Comparison of ENCODE assay signal across 10 cellular contexts in genomic region chr9:128162215-128163026, GRCh38. TPM values are rescaled to one million over a fixed set of nuclear protein-coding genes. Genes with fewer than 3 reads are reported as not detected.
DNase-seq lines count a peak whose midpoint lies in the region; ATAC-seq and TF ChIP-seq lines count a peak whose summit lies in the region.
"Had no signal": no experiment of that assay in that cellular context is flagged by ENCODE, and none has a peak within 500 bp of the region (broad histone marks: within the 10 kb centered on the region; RNA-seq: fewer than 3 reads in every experiment).

No MANE protein-coding gene starts in this region.

- no peak overlapping the region for H4K5ac ChIP-seq in H9 (ENCODE audit: insufficient read length, low read depth, low read length)

- peak overlapping the region in 2 of 3 donors; percentile 82 to 89 for H3K27ac Mint-ChIP-seq in CD4-positive, CD25-positive, alpha-beta regulatory T cell
- H3K27ac Mint-ChIP-seq in chondrocyte (ENCODE audit: unreplicated experiment) (peak overlapping the region; percentile 72), nephron (no peak overlapping the region), H9 (peak overlapping the region in 1 of 3 experiments; percentile 76; a peak in 2 of 7 replicates)

- H3K27me3 ChIP-seq in CD4-positive, CD25-positive, alpha-beta regulatory T cell (ENCODE audit: control insufficient read depth, insufficient read depth, low read length) = no peaks in the 10 kb centered on the region
- H3K27me3 ChIP-seq in H9 (ENCODE audit: insufficient read depth, low read length) = no peaks in the 10 kb centered on the region

- no peak overlapping the region for H2BK20ac ChIP-seq in H9 (ENCODE audit: low read depth, low read length, poor library complexity, severe bottlenecking)

- H2BK120ac ChIP-seq in H9 (ENCODE audit: low read depth, low read length, poor library complexity, severe bottlenecking) = no peak overlapping the region

- H3K4me1 ChIP-seq in CD4-positive, CD25-positive, alpha-beta regulatory T cell (ENCODE audit: control insufficient read depth, insufficient read depth, low read length, poor library complexity, severe bottlenecking) = peaks cover 19% of the 10 kb centered on the region
- no peaks in the 10 kb centered on the region; the same call in 1 of the 2 replicates for H3K4me1 ChIP-seq in H9 (ENCODE audit: insufficient read depth, low read length)

- H3T11ph ChIP-seq in H9 (ENCODE audit: low read length) = no peak overlapping the region

- H3K18ac ChIP-seq in H9 (ENCODE audit: insufficient read length, low read depth, low read length) = no peak overlapping the region

- peaks cover 4 to 27% (median 16%) of the 10 kb centered on the region in 4 donors for H3K4me1 Mint-ChIP-seq in CD4-positive, CD25-positive, alpha-beta regulatory T cell
- H3K4me1 Mint-ChIP-seq in chondrocyte (ENCODE audit: low read depth) (peaks cover 19% of the 10 kb centered on the region), nephron (peaks cover 4% of the 10 kb centered on the region), H9 (peaks cover 6 to 8% of the 10 kb centered on the region in 2 experiments)

- H3K9ac ChIP-seq in H9 (ENCODE audit: extremely low read depth, insufficient read length, low read length) = no peak overlapping the region

- H3K4me3 Mint-ChIP-seq in CD4-positive, CD25-positive, alpha-beta regulatory T cell = peak overlapping the region; percentile 58 to 89 (median 82)
- H3K4me3 Mint-ChIP-seq in chondrocyte (ENCODE audit: unreplicated experiment) = no peak overlapping the region
- peak overlapping the region; percentile 64 to 87 (median 84) for H3K4me3 Mint-ChIP-seq in nephron
- no peak overlapping the region for H3K4me3 Mint-ChIP-seq in H9

- no peaks in the 10 kb centered on the region for H3K9me3 ChIP-seq in CD4-positive, CD25-positive, alpha-beta regulatory T cell (ENCODE audit: control insufficient read depth in 2 of 2, low read length in 2 of 2)
- no peaks in the 10 kb centered on the region for H3K9me3 ChIP-seq in H9 (ENCODE audit: control insufficient read depth, low read depth, low read length)

- H3K27me3 Mint-ChIP-seq in CD4-positive, CD25-positive, alpha-beta regulatory T cell = no peaks in the 10 kb centered on the region
- no peaks in the 10 kb centered on the region for H3K27me3 Mint-ChIP-seq in chondrocyte (ENCODE audit: low read depth)
- no peaks in the 10 kb centered on the region for H3K27me3 Mint-ChIP-seq in nephron (ENCODE audit: low read depth)
- H3K27me3 Mint-ChIP-seq in H9 (ENCODE audit: low read depth) = no peaks in the 10 kb centered on the region

- no peak for ATAC-seq in CD4-positive, CD25-positive, alpha-beta regulatory T cell (ENCODE audit: low read depth in 2 of 2)

- H2BK5ac ChIP-seq in H9 (ENCODE audit: insufficient read length, low read length) = no peak overlapping the region

- H4K20me1 ChIP-seq in H9 (ENCODE audit: control insufficient read depth, insufficient read depth, insufficient read length) = no peaks in the 10 kb centered on the region

- H3K79me1 ChIP-seq in H9 (ENCODE audit: insufficient read depth, low read depth, low read length, poor library complexity, severe bottlenecking) = no peaks in the 10 kb centered on the region

- WGBS in H9 (ENCODE audit: extremely low coverage, insufficient read length, low lambda C conversion rate) = no CpG with 5 or more reads among the region's 10 CpGs

- H3K4me3 ChIP-seq in CD4-positive, CD25-positive, alpha-beta regulatory T cell (ENCODE audit: low read depth, low read length) = no peak overlapping the region

- TF ChIP-seq CTCF in chondrocyte (IDR thresholded peaks at IDR 0.05) = no peak
- no peak for TF ChIP-seq CTCF in nephron (IDR thresholded peaks at IDR 0.05; ENCODE audit: unreplicated experiment in 3 of 3)
- no peak for TF ChIP-seq CTCF in H9 (conservative IDR thresholded peaks at IDR 0.05)

- H3K79me2 ChIP-seq in H9 (ENCODE audit: insufficient read depth, low read length) = no peaks in the 10 kb centered on the region

- no peak overlapping the region for H2BK15ac ChIP-seq in H9 (ENCODE audit: low read depth, low read length)

- H2AK5ac ChIP-seq in H9 (ENCODE audit: insufficient read length, low read length) = no peak overlapping the region

- H3K23ac ChIP-seq in H9 (ENCODE audit: insufficient read length, low read depth, low read length) = no peak overlapping the region

- no peak for DNase-seq in CD4-positive, CD25-positive, alpha-beta regulatory T cell
- DNase-seq in LHCN-M2 (ENCODE audit: low read depth) (peak; percentile 85), chondrocyte (ENCODE audit: low spot score) (no peak), NK-92 (lab: John Stamatoyannopoulos, UW; ENCODE audit: unreplicated experiment) (no peak), NCI-H1436 (lab: John Stamatoyannopoulos, UW) (no peak), H9 (no peak)
- no peak for DNase-seq in stimulated activated naive CD4-positive, alpha-beta T cell (lab: John Stamatoyannopoulos, UW)
- DNase-seq: GF-D8, NCI-H82 had no signal

- no peak overlapping the region for H4K91ac ChIP-seq in H9 (ENCODE audit: insufficient read length, low read depth, low read length)

- no peak overlapping the region for H2BK12ac ChIP-seq in H9 (ENCODE audit: insufficient read length, low read depth, low read length)

- no peak overlapping the region for H2AFZ ChIP-seq in H9 (ENCODE audit: low read length)

- H3K36me3 ChIP-seq in CD4-positive, CD25-positive, alpha-beta regulatory T cell (ENCODE audit: control insufficient read depth, insufficient read depth, low read length) = peaks cover 22% of the 10 kb centered on the region

- peaks cover 18% of the 10 kb centered on the region for H3K36me3 Mint-ChIP-seq in CD4-positive, CD25-positive, alpha-beta regulatory T cell
- H3K36me3 Mint-ChIP-seq in chondrocyte (ENCODE audit: low read depth) = peaks cover 18% of the 10 kb centered on the region
- peaks cover 32% of the 10 kb centered on the region for H3K36me3 Mint-ChIP-seq in nephron (ENCODE audit: low read depth)
- peaks cover 12 to 48% (median 28%) of the 10 kb centered on the region in 3 experiments for H3K36me3 Mint-ChIP-seq in H9 (ENCODE audit: insufficient read depth in 1 of 3, low read depth in 3 of 3)

- H4K8ac ChIP-seq in H9 (replicated peaks; ENCODE audit: insufficient read length, low read depth, low read length) = no peak overlapping the region

- H3K23me2 ChIP-seq in H9 (ENCODE audit: insufficient read length, low read depth, low read length, poor library complexity, severe bottlenecking) = peaks cover 7% of the 10 kb centered on the region

- no peak overlapping the region for H3K27ac ChIP-seq in CD4-positive, CD25-positive, alpha-beta regulatory T cell (ENCODE audit: insufficient read depth, low read length, poor library complexity, severe bottlenecking)
- no peak overlapping the region for H3K27ac ChIP-seq in H9 (ENCODE audit: insufficient read length, low read depth, low read length)

- H3K4ac ChIP-seq in H9 (ENCODE audit: low read depth, low read length) = no peak overlapping the region

- no peak overlapping the region for H3K14ac ChIP-seq in H9 (ENCODE audit: insufficient read depth, low read length)

- no peak overlapping the region for H3K4me2 ChIP-seq in H9 (ENCODE audit: insufficient read depth, insufficient read length, low read length)

- H3K9me3 Mint-ChIP-seq in CD4-positive, CD25-positive, alpha-beta regulatory T cell = peaks cover 0 to 3% (median 0%) of the 10 kb centered on the region in 7 donors
- H3K9me3 Mint-ChIP-seq in chondrocyte (ENCODE audit: low read depth) (no peaks in the 10 kb centered on the region), nephron (no peaks in the 10 kb centered on the region), H9 (no peaks in the 10 kb centered on the region)

- no peak overlapping the region for H3K56ac ChIP-seq in H9 (ENCODE audit: insufficient read length, low read depth, low read length)

RNA-seq across cellular contexts. Expression of gene BBLN, which starts 2.4 kb away (rescaled TPM):
- total RNA-seq in CD4-positive, CD25-positive, alpha-beta regulatory T cell = 70.9 TPM
- 100 to 1,000 TPM; 111 to 176 (median 128) TPM for polyA plus RNA-seq in CD4-positive, CD25-positive, alpha-beta regulatory T cell
- 180 and 197 TPM in 2 replicates for total RNA-seq in LHCN-M2 (2014; rRNA removed)
- 81.1 TPM for polyA plus RNA-seq in LHCN-M2 (2012)
- total RNA-seq in chondrocyte = 78.8 to 85.3 TPM (median 80.2 TPM) in 3 replicates
- total RNA-seq in H9 (2021) = 72.5 and 74.9 TPM in 2 replicates

RNA-seq across cellular contexts. Expression of gene LCN2, which starts 13.2 kb away (rescaled TPM):
- 0.94 TPM for total RNA-seq in CD4-positive, CD25-positive, alpha-beta regulatory T cell
- not detected for polyA plus RNA-seq in CD4-positive, CD25-positive, alpha-beta regulatory T cell
- total RNA-seq in LHCN-M2 (2014; rRNA removed) (not detected in 2 replicates), chondrocyte (not detected in 3 replicates), H9 (2021) (not detected in 2 replicates)
- polyA plus RNA-seq in LHCN-M2 (2012) = 0.32 TPM

RNA-seq across cellular contexts. Expression of gene CIZ1, which starts 29.0 kb away (rescaled TPM):
- 128 TPM for total RNA-seq in CD4-positive, CD25-positive, alpha-beta regulatory T cell
- polyA plus RNA-seq in CD4-positive, CD25-positive, alpha-beta regulatory T cell = 1 to 10 TPM; 7.2 to 9.3 (median 8.0) TPM
- total RNA-seq in LHCN-M2 (2014; rRNA removed) = 43.8 and 57.0 TPM in 2 replicates
- 111 TPM for polyA plus RNA-seq in LHCN-M2 (2012)
- total RNA-seq in chondrocyte = 130 to 147 TPM (median 140 TPM) in 3 replicates
- 101 and 104 TPM in 2 replicates for total RNA-seq in H9 (2021)

RNA-seq across cellular contexts. Expression of gene PTGES2, which starts 34.9 kb away (rescaled TPM):
- 48.6 TPM for total RNA-seq in CD4-positive, CD25-positive, alpha-beta regulatory T cell
- 10 to 100 TPM; 33.8 to 39.1 (median 37.6) TPM for polyA plus RNA-seq in CD4-positive, CD25-positive, alpha-beta regulatory T cell
- total RNA-seq in LHCN-M2 (2014; rRNA removed) (60.7 and 62.8 TPM in 2 replicates), chondrocyte (43.5 to 53.6 TPM (median 49.3 TPM) in 3 replicates), H9 (2021) (60.4 and 63.9 TPM in 2 replicates)
- 63.4 TPM for polyA plus RNA-seq in LHCN-M2 (2012)

RNA-seq across cellular contexts. Expression of gene DNM1, which starts 40.8 kb away (rescaled TPM):
- total RNA-seq in CD4-positive, CD25-positive, alpha-beta regulatory T cell = 1.5 TPM
- not detected for polyA plus RNA-seq in CD4-positive, CD25-positive, alpha-beta regulatory T cell
- total RNA-seq in LHCN-M2 (2014; rRNA removed) (0.17 TPM in 1 of 2 replicates, not detected in the other), chondrocyte (87.0 to 127 TPM (median 91.9 TPM) in 3 replicates), H9 (2021) (54.3 and 58.0 TPM in 2 replicates)
- polyA plus RNA-seq in LHCN-M2 (2012) = 0.26 TPM

Comparison
In these comparisons a context has a peak if more than half of its experiments do, and no peak if none do; other contexts are left out.
1. H3K27ac Mint-ChIP-seq: peak in CD4-positive, CD25-positive, alpha-beta regulatory T cell (2 of 3) and chondrocyte (single experiment); none in nephron (0 of 3).
2. H3K4me3 Mint-ChIP-seq: peak in CD4-positive, CD25-positive, alpha-beta regulatory T cell (4 of 4) and nephron (3 of 3); none in chondrocyte (single experiment) and H9 (0 of 2).